ENCODE assay signal across 1 cellular context in genomic region chr14:103057372-103058208, GRCh38.
TF ChIP-seq lines count a peak whose summit lies in the region.

TSS of gene CDC42BPB (minus strand) at chr14:103057549. CDS start at chr14:103057173, 376 bp downstream.

TF ChIP-seq in HEK293, 187 proteins besides CTCF, POLR2A, EP300 and RAD21 (continued from another document and continues in another):
- no peak for TF ChIP-seq ELK4 (IDR thresholded peaks at IDR 0.05; ENCODE audit: borderline replicate concordance, low read depth, low read length)
- peak; percentile 64 for TF ChIP-seq ZBTB26 (tag by site-specific recombination; optimal IDR thresholded peaks at IDR 0.05)
- TF ChIP-seq, protein P1, sequence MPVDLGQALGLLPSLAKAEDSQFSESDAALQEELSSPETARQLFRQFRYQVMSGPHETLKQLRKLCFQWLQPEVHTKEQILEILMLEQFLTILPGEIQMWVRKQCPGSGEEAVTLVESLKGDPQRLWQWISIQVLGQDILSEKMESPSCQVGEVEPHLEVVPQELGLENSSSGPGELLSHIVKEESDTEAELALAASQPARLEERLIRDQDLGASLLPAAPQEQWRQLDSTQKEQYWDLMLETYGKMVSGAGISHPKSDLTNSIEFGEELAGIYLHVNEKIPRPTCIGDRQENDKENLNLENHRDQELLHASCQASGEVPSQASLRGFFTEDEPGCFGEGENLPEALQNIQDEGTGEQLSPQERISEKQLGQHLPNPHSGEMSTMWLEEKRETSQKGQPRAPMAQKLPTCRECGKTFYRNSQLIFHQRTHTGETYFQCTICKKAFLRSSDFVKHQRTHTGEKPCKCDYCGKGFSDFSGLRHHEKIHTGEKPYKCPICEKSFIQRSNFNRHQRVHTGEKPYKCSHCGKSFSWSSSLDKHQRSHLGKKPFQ (tag by site-specific recombination; IDR thresholded peaks at IDR 0.05) = no peak
- no peak for TF ChIP-seq ZNF785 (tag by site-specific recombination; IDR thresholded peaks at IDR 0.05)
- TF ChIP-seq ZSCAN4 (tag by site-specific recombination; IDR thresholded peaks at IDR 0.05) = no peak
- TF ChIP-seq ZNF629 (tag by site-specific recombination; IDR thresholded peaks at IDR 0.05) = no peak
- TF ChIP-seq SP2 (tag by site-specific recombination; IDR thresholded peaks at IDR 0.05) = peak; percentile 17; the same call in 1 of the 2 replicates
- TF ChIP-seq ZNF596 (tag by site-specific recombination; IDR thresholded peaks at IDR 0.05) = no peak
- no peak for TF ChIP-seq ZNF792 (tag by site-specific recombination; IDR thresholded peaks at IDR 0.05)
- TF ChIP-seq ZNF138 (tag by site-specific recombination; IDR thresholded peaks at IDR 0.05; ENCODE audit: borderline replicate concordance) = no peak
- TF ChIP-seq ZNF514 (tag by site-specific recombination; IDR thresholded peaks at IDR 0.05) = no peak
- no peak for TF ChIP-seq ZNF223 (tag by site-specific recombination; IDR thresholded peaks at IDR 0.05)
- TF ChIP-seq ZNF548 (tag by site-specific recombination; IDR thresholded peaks at IDR 0.05) = no peak
- TF ChIP-seq ZNF155 (tag by site-specific recombination; IDR thresholded peaks at IDR 0.05) = no peak
- no peak for TF ChIP-seq ZSCAN16 (tag by site-specific recombination; IDR thresholded peaks at IDR 0.05)
- TF ChIP-seq, protein P2, sequence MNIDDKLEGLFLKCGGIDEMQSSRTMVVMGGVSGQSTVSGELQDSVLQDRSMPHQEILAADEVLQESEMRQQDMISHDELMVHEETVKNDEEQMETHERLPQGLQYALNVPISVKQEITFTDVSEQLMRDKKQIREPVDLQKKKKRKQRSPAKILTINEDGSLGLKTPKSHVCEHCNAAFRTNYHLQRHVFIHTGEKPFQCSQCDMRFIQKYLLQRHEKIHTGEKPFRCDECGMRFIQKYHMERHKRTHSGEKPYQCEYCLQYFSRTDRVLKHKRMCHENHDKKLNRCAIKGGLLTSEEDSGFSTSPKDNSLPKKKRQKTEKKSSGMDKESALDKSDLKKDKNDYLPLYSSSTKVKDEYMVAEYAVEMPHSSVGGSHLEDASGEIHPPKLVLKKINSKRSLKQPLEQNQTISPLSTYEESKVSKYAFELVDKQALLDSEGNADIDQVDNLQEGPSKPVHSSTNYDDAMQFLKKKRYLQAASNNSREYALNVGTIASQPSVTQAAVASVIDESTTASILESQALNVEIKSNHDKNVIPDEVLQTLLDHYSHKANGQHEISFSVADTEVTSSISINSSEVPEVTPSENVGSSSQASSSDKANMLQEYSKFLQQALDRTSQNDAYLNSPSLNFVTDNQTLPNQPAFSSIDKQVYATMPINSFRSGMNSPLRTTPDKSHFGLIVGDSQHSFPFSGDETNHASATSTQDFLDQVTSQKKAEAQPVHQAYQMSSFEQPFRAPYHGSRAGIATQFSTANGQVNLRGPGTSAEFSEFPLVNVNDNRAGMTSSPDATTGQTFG (tag by site-specific recombination; IDR thresholded peaks at IDR 0.05; ENCODE audit: borderline replicate concordance) = no peak
- TF ChIP-seq, protein P3, sequence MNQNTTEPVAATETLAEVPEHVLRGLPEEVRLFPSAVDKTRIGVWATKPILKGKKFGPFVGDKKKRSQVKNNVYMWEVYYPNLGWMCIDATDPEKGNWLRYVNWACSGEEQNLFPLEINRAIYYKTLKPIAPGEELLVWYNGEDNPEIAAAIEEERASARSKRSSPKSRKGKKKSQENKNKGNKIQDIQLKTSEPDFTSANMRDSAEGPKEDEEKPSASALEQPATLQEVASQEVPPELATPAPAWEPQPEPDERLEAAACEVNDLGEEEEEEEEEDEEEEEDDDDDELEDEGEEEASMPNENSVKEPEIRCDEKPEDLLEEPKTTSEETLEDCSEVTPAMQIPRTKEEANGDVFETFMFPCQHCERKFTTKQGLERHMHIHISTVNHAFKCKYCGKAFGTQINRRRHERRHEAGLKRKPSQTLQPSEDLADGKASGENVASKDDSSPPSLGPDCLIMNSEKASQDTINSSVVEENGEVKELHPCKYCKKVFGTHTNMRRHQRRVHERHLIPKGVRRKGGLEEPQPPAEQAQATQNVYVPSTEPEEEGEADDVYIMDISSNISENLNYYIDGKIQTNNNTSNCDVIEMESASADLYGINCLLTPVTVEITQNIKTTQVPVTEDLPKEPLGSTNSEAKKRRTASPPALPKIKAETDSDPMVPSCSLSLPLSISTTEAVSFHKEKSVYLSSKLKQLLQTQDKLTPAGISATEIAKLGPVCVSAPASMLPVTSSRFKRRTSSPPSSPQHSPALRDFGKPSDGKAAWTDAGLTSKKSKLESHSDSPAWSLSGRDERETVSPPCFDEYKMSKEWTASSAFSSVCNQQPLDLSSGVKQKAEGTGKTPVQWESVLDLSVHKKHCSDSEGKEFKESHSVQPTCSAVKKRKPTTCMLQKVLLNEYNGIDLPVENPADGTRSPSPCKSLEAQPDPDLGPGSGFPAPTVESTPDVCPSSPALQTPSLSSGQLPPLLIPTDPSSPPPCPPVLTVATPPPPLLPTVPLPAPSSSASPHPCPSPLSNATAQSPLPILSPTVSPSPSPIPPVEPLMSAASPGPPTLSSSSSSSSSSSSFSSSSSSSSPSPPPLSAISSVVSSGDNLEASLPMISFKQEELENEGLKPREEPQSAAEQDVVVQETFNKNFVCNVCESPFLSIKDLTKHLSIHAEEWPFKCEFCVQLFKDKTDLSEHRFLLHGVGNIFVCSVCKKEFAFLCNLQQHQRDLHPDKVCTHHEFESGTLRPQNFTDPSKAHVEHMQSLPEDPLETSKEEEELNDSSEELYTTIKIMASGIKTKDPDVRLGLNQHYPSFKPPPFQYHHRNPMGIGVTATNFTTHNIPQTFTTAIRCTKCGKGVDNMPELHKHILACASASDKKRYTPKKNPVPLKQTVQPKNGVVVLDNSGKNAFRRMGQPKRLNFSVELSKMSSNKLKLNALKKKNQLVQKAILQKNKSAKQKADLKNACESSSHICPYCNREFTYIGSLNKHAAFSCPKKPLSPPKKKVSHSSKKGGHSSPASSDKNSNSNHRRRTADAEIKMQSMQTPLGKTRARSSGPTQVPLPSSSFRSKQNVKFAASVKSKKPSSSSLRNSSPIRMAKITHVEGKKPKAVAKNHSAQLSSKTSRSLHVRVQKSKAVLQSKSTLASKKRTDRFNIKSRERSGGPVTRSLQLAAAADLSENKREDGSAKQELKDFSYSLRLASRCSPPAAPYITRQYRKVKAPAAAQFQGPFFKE (tag by site-specific recombination; IDR thresholded peaks at IDR 0.05; ENCODE audit: borderline replicate concordance) = no peak
- TF ChIP-seq, protein P4, sequence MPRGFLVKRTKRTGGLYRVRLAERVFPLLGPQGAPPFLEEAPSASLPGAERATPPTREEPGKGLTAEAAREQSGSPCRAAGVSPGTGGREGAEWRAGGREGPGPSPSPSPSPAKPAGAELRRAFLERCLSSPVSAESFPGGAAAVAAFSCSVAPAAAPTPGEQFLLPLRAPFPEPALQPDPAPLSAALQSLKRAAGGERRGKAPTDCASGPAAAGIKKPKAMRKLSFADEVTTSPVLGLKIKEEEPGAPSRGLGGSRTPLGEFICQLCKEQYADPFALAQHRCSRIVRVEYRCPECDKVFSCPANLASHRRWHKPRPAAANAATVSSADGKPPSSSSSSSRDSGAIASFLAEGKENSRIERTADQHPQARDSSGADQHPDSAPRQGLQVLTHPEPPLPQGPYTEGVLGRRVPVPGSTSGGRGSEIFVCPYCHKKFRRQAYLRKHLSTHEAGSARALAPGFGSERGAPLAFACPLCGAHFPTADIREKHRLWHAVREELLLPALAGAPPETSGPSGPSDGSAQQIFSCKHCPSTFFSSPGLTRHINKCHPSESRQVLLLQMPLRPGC (tag by site-specific recombination; IDR thresholded peaks at IDR 0.05) = no peak
- TF ChIP-seq, protein P5, sequence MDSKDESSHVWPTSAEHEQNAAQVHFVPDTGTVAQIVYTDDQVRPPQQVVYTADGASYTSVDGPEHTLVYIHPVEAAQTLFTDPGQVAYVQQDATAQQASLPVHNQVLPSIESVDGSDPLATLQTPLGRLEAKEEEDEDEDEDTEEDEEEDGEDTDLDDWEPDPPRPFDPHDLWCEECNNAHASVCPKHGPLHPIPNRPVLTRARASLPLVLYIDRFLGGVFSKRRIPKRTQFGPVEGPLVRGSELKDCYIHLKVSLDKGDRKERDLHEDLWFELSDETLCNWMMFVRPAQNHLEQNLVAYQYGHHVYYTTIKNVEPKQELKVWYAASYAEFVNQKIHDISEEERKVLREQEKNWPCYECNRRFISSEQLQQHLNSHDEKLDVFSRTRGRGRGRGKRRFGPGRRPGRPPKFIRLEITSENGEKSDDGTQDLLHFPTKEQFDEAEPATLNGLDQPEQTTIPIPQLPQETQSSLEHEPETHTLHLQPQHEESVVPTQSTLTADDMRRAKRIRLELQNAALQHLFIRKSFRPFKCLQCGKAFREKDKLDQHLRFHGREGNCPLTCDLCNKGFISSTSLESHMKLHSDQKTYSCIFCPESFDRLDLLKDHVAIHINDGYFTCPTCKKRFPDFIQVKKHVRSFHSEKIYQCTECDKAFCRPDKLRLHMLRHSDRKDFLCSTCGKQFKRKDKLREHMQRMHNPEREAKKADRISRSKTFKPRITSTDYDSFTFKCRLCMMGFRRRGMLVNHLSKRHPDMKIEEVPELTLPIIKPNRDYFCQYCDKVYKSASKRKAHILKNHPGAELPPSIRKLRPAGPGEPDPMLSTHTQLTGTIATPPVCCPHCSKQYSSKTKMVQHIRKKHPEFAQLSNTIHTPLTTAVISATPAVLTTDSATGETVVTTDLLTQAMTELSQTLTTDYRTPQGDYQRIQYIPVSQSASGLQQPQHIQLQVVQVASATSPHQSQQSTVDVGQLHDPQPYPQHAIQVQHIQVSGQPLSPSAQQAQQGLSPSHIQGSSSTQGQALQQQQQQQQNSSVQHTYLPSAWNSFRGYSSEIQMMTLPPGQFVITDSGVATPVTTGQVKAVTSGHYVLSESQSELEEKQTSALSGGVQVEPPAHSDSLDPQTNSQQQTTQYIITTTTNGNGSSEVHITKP (tag by site-specific recombination; IDR thresholded peaks at IDR 0.05) = no peak
- TF ChIP-seq ZNF561 (tag by site-specific recombination; IDR thresholded peaks at IDR 0.05; ENCODE audit: borderline replicate concordance) = peak; percentile 42; the same call in 1 of the 2 replicates
- no peak for TF ChIP-seq ZNF114 (tag by site-specific recombination; IDR thresholded peaks at IDR 0.05)
- TF ChIP-seq ZNF350 (tag by site-specific recombination; IDR thresholded peaks at IDR 0.05) = no peak
- TF ChIP-seq, protein P6, sequence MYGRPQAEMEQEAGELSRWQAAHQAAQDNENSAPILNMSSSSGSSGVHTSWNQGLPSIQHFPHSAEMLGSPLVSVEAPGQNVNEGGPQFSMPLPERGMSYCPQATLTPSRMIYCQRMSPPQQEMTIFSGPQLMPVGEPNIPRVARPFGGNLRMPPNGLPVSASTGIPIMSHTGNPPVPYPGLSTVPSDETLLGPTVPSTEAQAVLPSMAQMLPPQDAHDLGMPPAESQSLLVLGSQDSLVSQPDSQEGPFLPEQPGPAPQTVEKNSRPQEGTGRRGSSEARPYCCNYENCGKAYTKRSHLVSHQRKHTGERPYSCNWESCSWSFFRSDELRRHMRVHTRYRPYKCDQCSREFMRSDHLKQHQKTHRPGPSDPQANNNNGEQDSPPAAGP (tag by site-specific recombination; IDR thresholded peaks at IDR 0.05) = 0 out of 2 replicates have a peak, but pooled peaks have one; percentile 22
- peak; percentile 75 for TF ChIP-seq ZNF335 (tag by site-specific recombination; conservative IDR thresholded peaks at IDR 0.05)
- no peak for TF ChIP-seq PRDM4 (tag by site-specific recombination; IDR thresholded peaks at IDR 0.05)
